ENCODE assay signal across 17 cellular contexts in the genomic region with DNA sequence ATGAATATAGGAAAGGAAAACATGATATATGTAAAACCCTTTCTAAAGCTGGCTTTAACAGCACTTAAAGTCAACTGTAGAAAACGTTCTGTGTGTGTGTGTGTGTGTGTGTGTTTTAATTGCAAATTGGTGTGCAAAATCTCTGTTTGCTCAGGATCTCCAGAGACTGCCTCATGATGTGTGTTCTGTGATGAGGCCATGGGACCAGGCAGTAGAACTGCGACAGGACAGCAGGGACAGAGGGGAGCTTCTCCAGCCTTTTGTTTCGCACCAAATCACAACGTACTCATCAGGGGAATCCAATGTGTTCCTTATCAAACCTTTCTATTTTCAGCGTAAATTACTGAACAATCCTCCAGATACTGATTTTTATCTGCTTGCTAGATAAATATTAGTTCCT.
DNase-seq lines count a peak whose midpoint lies in the region; TF ChIP-seq lines count a peak whose summit lies in the region.
"Had no signal": no experiment of that assay in that cellular context is flagged by ENCODE, and none has a peak within 500 bp of the region (broad histone marks: within the 10 kb centered on the region; RNA-seq: fewer than 3 reads in every experiment).

No MANE protein-coding gene starts in this region.

- TF ChIP-seq CTCF in hepatocyte (IDR thresholded peaks at IDR 0.05; ENCODE audit: poor library complexity) (no peak), osteoblast (IDR thresholded peaks at IDR 0.05; ENCODE audit: extremely low read depth, low read depth, low read length) (no peak)

- H3K27ac ChIP-seq in hepatocyte (peak overlapping the region; percentile 71), osteoblast (ENCODE audit: low read depth, low read length) (no peak overlapping the region)
- H3K27ac ChIP-seq: KMS-11, SJCRH30 had no signal

- H3K27me3 ChIP-seq in hepatocyte (no peaks in the 10 kb centered on the region), neuron (ENCODE audit: insufficient read depth, low read length) (no peaks in the 10 kb centered on the region), osteoblast (ENCODE audit: insufficient read depth, low read length) (no peaks in the 10 kb centered on the region)
- H3K27me3 ChIP-seq: BE2C, SJCRH30 had no signal

- H3K4me3 ChIP-seq in hepatocyte (no peak overlapping the region), neuron (ENCODE audit: low read length) (no peak overlapping the region), osteoblast (ENCODE audit: insufficient read depth, low read length) (no peak overlapping the region)
- H3K4me3 ChIP-seq: HAP-1, SJCRH30 had no signal

- DNase-seq in DMS53 (lab: John Stamatoyannopoulos, UW) (peak; percentile 27), DMS53 treated with DMSO at 0.1 percent for 48 hours (lab: John Stamatoyannopoulos, UW; ENCODE audit: unreplicated experiment) (no peak), NCI-H526 treated with DMSO at 0.1 percent for 48 hours (lab: John Stamatoyannopoulos, UW) (peak; percentile 79), hepatocyte (ENCODE audit: low spot score) (peak; percentile 14), osteoblast (ENCODE audit: insufficient read length, low spot score, missing footprints) (no peak), activated gamma-delta T cell (lab: John Stamatoyannopoulos, UW) (no peak)
- no peak for DNase-seq in activated naive CD4-positive, alpha-beta T cell treated with anti-CD3 and anti-CD28 coated beads, Interleukin-2, amount 50 U/mL, for 16 hours
- DNase-seq: BE2C; CD4-positive, alpha-beta T cell; DMS79 treated with DMSO at 0.1 percent for 48 hours; NCI-H1417; NCI-H2029 treated with DMSO at 0.1 percent for 48 hours; NCI-H446 treated with DMSO at 0.1 percent for 48 hours; SJCRH30 had no signal

- H3K79me2 ChIP-seq in hepatocyte (no peaks in the 10 kb centered on the region), osteoblast (ENCODE audit: insufficient read depth, low read length) (no peaks in the 10 kb centered on the region)

- H2AFZ ChIP-seq in hepatocyte (peak overlapping the region; percentile 50), neuron (ENCODE audit: low read depth, low read length) (peak overlapping the region; percentile 37), osteoblast (ENCODE audit: low read length) (no peak overlapping the region)

- H3K9me2 ChIP-seq in hepatocyte (replicated peaks; ENCODE audit: insufficient read depth) = no peaks in the 10 kb centered on the region

- H3K4me2 ChIP-seq in hepatocyte (peak overlapping the region; percentile 16), osteoblast (ENCODE audit: insufficient read depth, low read length) (no peak overlapping the region)
- H3K4me2 ChIP-seq: KMS-11 had no signal

- H3K9me3 ChIP-seq in hepatocyte (ENCODE audit: low read depth) = no peaks in the 10 kb centered on the region
- no peaks in the 10 kb centered on the region for H3K9me3 ChIP-seq in neuron (ENCODE audit: low read length)
- no peaks in the 10 kb centered on the region for H3K9me3 ChIP-seq in osteoblast (ENCODE audit: low read depth, low read length)
- H3K9me3 ChIP-seq: BE2C, HAP-1, SJCRH30 had no signal

- no peaks in the 10 kb centered on the region for H4K20me1 ChIP-seq in hepatocyte (ENCODE audit: insufficient read depth, poor library complexity, severe bottlenecking)
- no peaks in the 10 kb centered on the region for H4K20me1 ChIP-seq in osteoblast (ENCODE audit: insufficient read depth, low read length)

- WGBS in hepatocyte (ENCODE audit: low lambda C conversion rate, missing lambda C conversion rate) = 49% methylated on average over 5 of the region's 5 CpGs

- H3K36me3 ChIP-seq in hepatocyte (replicated peaks; ENCODE audit: insufficient read depth, low read depth) (no peaks in the 10 kb centered on the region), neuron (ENCODE audit: insufficient read depth, low read length) (no peaks in the 10 kb centered on the region), osteoblast (ENCODE audit: insufficient read depth, low read length) (no peaks in the 10 kb centered on the region)
- H3K36me3 ChIP-seq: BE2C, HAP-1, SJCRH30 had no signal

- H3K4me1 ChIP-seq in hepatocyte (ENCODE audit: insufficient read depth) (peaks cover 15% of the 10 kb centered on the region), neuron (ENCODE audit: insufficient read depth, low read length) (peaks cover 8% of the 10 kb centered on the region), osteoblast (ENCODE audit: insufficient read depth, low read length) (peaks cover 9% of the 10 kb centered on the region)
- H3K4me1 ChIP-seq: BE2C, HAP-1, SJCRH30 had no signal

Comparison
In these comparisons a context has a peak if more than half of its experiments do, and no peak if none do; other contexts are left out.
1. DNase-seq: peak in DMS53 (single experiment), NCI-H526 treated with DMSO at 0.1 percent for 48 hours (single experiment) and hepatocyte (single experiment); none in DMS53 treated with DMSO at 0.1 percent for 48 hours (single experiment), activated naive CD4-positive, alpha-beta T cell treated with anti-CD3 and anti-CD28 coated beads, Interleukin-2, amount 50 U/mL, for 16 hours (single experiment), osteoblast (single experiment) and activated gamma-delta T cell (single experiment).